8 cellular contexts compared by ENCODE assay signal in genomic region chr15:90529369-90530249, GRCh38. TPM values are rescaled to one million over a fixed set of nuclear protein-coding genes. Genes with fewer than 3 reads are reported as not detected.
A peak's percentile ranks its signal among the peaks of the same experiment; 100 is the strongest.
DNase-seq lines count a peak whose midpoint lies in the region; ATAC-seq and TF ChIP-seq lines count a peak whose summit lies in the region.

Gene CRTC3 (plus strand): TSS chr15:90529923. CDS start chr15:90530072, 149 bp downstream.

- no peak for TF ChIP-seq POLR2A in sigmoid colon (IDR thresholded peaks at IDR 0.05)

- H3K4me3 ChIP-seq in sigmoid colon: peak within 1 kb of the TSS; percentile 73 to 83 (median 78)

- TF ChIP-seq EP300 in sigmoid colon (IDR thresholded peaks at IDR 0.05): no peak

- peak; percentile 63 for ATAC-seq in GM21526 (IDR thresholded peaks at IDR 0.05; ENCODE audit: low FRiP score, unreplicated experiment)

- H3K36me3 ChIP-seq in sigmoid colon: no peaks in the 10 kb centered on the region

- 2% methylated on average over 104 of the region's 104 CpGs for WGBS in sigmoid colon, 2 donors

- H3K27ac ChIP-seq in sigmoid colon: peak within 1 kb of the TSS; percentile 94 to 99 (median 96)

- H3K4me1 ChIP-seq in sigmoid colon: peaks cover 0 to 40% (median 36%) of the 10 kb centered on the region in 4 donors

- intact Hi-C loops in sigmoid colon (cut with DNase I): loop anchor here (2.0 to 10.0 kb wide), 2 partner anchors 91 to 355 kb away; partner anchors contain the start of gene FES

- H3K27me3 ChIP-seq in sigmoid colon: no peaks in the 10 kb centered on the region

- DNase-seq in ELR (ENCODE audit: low read depth): peak; percentile 65
- peak; percentile 90 for DNase-seq in HuH-7.5 (ENCODE audit: low spot score)
- DNase-seq in T-helper 9 cell: peak; percentile 48
- DNase-seq in astrocyte of the hippocampus (ENCODE audit: low read depth, low spot score): peak; percentile 85
- DNase-seq in hypothalamus (lab: John Stamatoyannopoulos, UW): peak in 40 of 51 donors; percentile 17 to 87 (median 52)
- DNase-seq in sigmoid colon: peak; percentile 72
- no peak for DNase-seq in DMS153 treated with DMSO at 0.1 percent for 48 hours (lab: John Stamatoyannopoulos, UW; ENCODE audit: unreplicated experiment)

- no peak for TF ChIP-seq CTCF in sigmoid colon (IDR thresholded peaks at IDR 0.05)

- no peaks in the 10 kb centered on the region for H3K9me3 ChIP-seq in sigmoid colon

RNA-seq across cellular contexts. Expression of gene CRTC3, which starts in this region (rescaled TPM):
- 10 to 100 TPM; 27.6 to 64.0 (median 35.7) TPM for total RNA-seq in sigmoid colon
- 10 to 100 TPM in 1 of 3 donors, 1 to 10 TPM in 2; 5.4 to 20.0 (median 6.2) TPM for polyA plus RNA-seq in sigmoid colon
